Comparison of ENCODE assay signal across 10 cellular contexts in genomic region chr6:6534399-6534798, GRCh38. TPM values are rescaled to one million over a fixed set of nuclear protein-coding genes. Genes with fewer than 3 reads are reported as not detected.
"Had no signal": no experiment of that assay in that cellular context is flagged by ENCODE, and none has a peak within 500 bp of the region (broad histone marks: within the 10 kb centered on the region; RNA-seq: fewer than 3 reads in every experiment).

No MANE protein-coding gene starts in this region.

- ATAC-seq: HepG2, K562 had no signal

- H3K27ac ChIP-seq: HL-60, KMS-11 had no signal

- H3K4me3 ChIP-seq: K562 had no signal

- H3K27ac Mint-ChIP-seq: IgD-negative memory B cell had no signal

- DNase-seq: IMR-90, KBM-7, KG1 had no signal

- H3K4me3 Mint-ChIP-seq: IgD-negative memory B cell had no signal

RNA-seq across cellular contexts. Expression of gene LY86, which starts 54.1 kb away (rescaled TPM):
- total RNA-seq: HepG2, HT-29, HT1080, IMR-90, K562 had no signal
- polyA plus RNA-seq: HepG2, IMR-90 had no signal
